17 cellular contexts compared by ENCODE assay signal in genomic region chr3:45957606-45958005, GRCh38. TPM values are rescaled to one million over a fixed set of nuclear protein-coding genes. Genes with fewer than 3 reads are reported as not detected.
DNase-seq lines count a peak whose midpoint lies in the region; TF ChIP-seq lines count a peak whose summit lies in the region.
"Had no signal": no experiment of that assay in that cellular context is flagged by ENCODE, and none has a peak within 500 bp of the region (broad histone marks: within the 10 kb centered on the region; RNA-seq: fewer than 3 reads in every experiment).

No MANE protein-coding gene starts in this region.

- peak overlapping the region; percentile 81 to 94 (median 90) for H3K27ac Mint-ChIP-seq in CD8-positive, alpha-beta memory T cell
- H3K27ac Mint-ChIP-seq: activated naive CD4-positive, alpha-beta T cell treated with anti-CD3 and anti-CD28 coated beads, Interleukin-2, amount 50 U/mL, for 24 hours; nephron progenitor cell had no signal

- POLR2A ChIA-PET in CD8-positive, alpha-beta memory T cell (lab: Charles Lee) = interaction anchor here (1.0 to 2.7 kb wide), 2 partner anchors 10 to 19 kb away, joined by 3 to 9 read pairs; no protein-coding TSS in a partner anchor

- no peak overlapping the region for H3K27ac ChIP-seq in CD8-positive, alpha-beta memory T cell (ENCODE audit: low read depth, low read length)
- H3K27ac ChIP-seq in sigmoid colon = peak overlapping the region in 2 of 4 donors; percentile 64 to 72
- H3K27ac ChIP-seq: lower lobe of right lung, right lobe of liver had no signal

- WGBS in sigmoid colon, 2 donors = 86 to 90% methylated on average over 5 of the region's 5 CpGs

- no peak for DNase-seq in CD8-positive, alpha-beta memory T cell
- peak; percentile 35 for DNase-seq in SK-MEL-5 (ENCODE audit: low read depth, low spot score)
- DNase-seq in head of caudate nucleus = peak in 41 of 42 donors; percentile 37 to 90 (median 72)
- peak; percentile 83 for DNase-seq in pons (ENCODE audit: low spot score)
- no peak for DNase-seq in stimulated activated CD4-positive, alpha-beta T cell treated with anti-CD3 and anti-CD28 coated beads, Interleukin-1b, Interleukin-23, amount 100 ng/mL, for 48 hours
- DNase-seq in NCI-H526 (lab: John Stamatoyannopoulos, UW) = no peak
- DNase-seq in sigmoid colon = no peak
- no peak for DNase-seq in DMS53 (lab: John Stamatoyannopoulos, UW)
- DNase-seq: activated CD4-positive, alpha-beta T cell treated with anti-CD3 and anti-CD28 coated beads for 1 hour; H7; lower lobe of right lung; NCI-H1436; NCI-H226; nephron progenitor cell; right lobe of liver; stimulated activated CD4-positive, alpha-beta T cell treated with anti-CD3 and anti-CD28 coated beads, Interleukin-2, amount 100 ng/mL, for 48 hours had no signal

- TF ChIP-seq CTCF in sigmoid colon (IDR thresholded peaks at IDR 0.05) = no peak

- H3K36me3 Mint-ChIP-seq in CD8-positive, alpha-beta memory T cell = peaks cover 56 to 97% (median 76%) of the 10 kb centered on the region in 3 donors

- H3K4me3 Mint-ChIP-seq in CD8-positive, alpha-beta memory T cell = peak overlapping the region; percentile 34 to 82 (median 56)
- H3K4me3 Mint-ChIP-seq: activated naive CD4-positive, alpha-beta T cell treated with anti-CD3 and anti-CD28 coated beads, Interleukin-2, amount 50 U/mL, for 24 hours; nephron progenitor cell had no signal

- no peaks in the 10 kb centered on the region for H3K27me3 Mint-ChIP-seq in CD8-positive, alpha-beta memory T cell
- H3K27me3 Mint-ChIP-seq: activated naive CD4-positive, alpha-beta T cell treated with anti-CD3 and anti-CD28 coated beads, Interleukin-2, amount 50 U/mL, for 24 hours had no signal

- TF ChIP-seq EP300 in sigmoid colon (IDR thresholded peaks at IDR 0.05) = no peak

- CTCF ChIA-PET in CD8-positive, alpha-beta memory T cell (lab: Charles Lee) = interaction anchor here (1.2 to 2.1 kb wide), 5 partner anchors 8 to 123 kb away, joined by 3 to 6 read pairs (median 4); no protein-coding TSS in a partner anchor

- intact Hi-C loops in head of caudate nucleus (cut with DNase I) = no loop called here
- intact Hi-C loops in sigmoid colon (cut with DNase I) = no loop called here

- no peaks in the 10 kb centered on the region for H3K27me3 ChIP-seq in CD8-positive, alpha-beta memory T cell (ENCODE audit: insufficient read depth, low read length, poor library complexity, severe bottlenecking)
- H3K27me3 ChIP-seq in sigmoid colon = no peaks in the 10 kb centered on the region
- H3K27me3 ChIP-seq: right lobe of liver had no signal

- no peaks in the 10 kb centered on the region for H3K9me3 ChIP-seq in CD8-positive, alpha-beta memory T cell (ENCODE audit: low read length)
- no peaks in the 10 kb centered on the region for H3K9me3 ChIP-seq in sigmoid colon
- H3K9me3 ChIP-seq: lower lobe of right lung, right lobe of liver had no signal

- H3K4me3 ChIP-seq in CD8-positive, alpha-beta memory T cell (ENCODE audit: low read length) = no peak overlapping the region
- no peak overlapping the region for H3K4me3 ChIP-seq in sigmoid colon
- H3K4me3 ChIP-seq: lower lobe of right lung, right lobe of liver had no signal

- TF ChIP-seq POLR2A in sigmoid colon (IDR thresholded peaks at IDR 0.05) = no peak

- H3K4me1 Mint-ChIP-seq in CD8-positive, alpha-beta memory T cell = peaks cover 76 to 90% (median 78%) of the 10 kb centered on the region in 3 donors
- H3K4me1 Mint-ChIP-seq: nephron progenitor cell had no signal

- peaks cover 33% of the 10 kb centered on the region for H3K4me1 ChIP-seq in CD8-positive, alpha-beta memory T cell (ENCODE audit: insufficient read depth, low read length)
- H3K4me1 ChIP-seq in sigmoid colon = peaks cover 0 to 18% (median 6%) of the 10 kb centered on the region in 4 donors
- H3K4me1 ChIP-seq: lower lobe of right lung had no signal

- no peaks in the 10 kb centered on the region for H3K9me3 Mint-ChIP-seq in CD8-positive, alpha-beta memory T cell
- H3K9me3 Mint-ChIP-seq: activated naive CD4-positive, alpha-beta T cell treated with anti-CD3 and anti-CD28 coated beads, Interleukin-2, amount 50 U/mL, for 24 hours; nephron progenitor cell had no signal

- in situ Hi-C loops in SK-MEL-5 (cut with HindIII; ENCODE audit: low pct_unique_long_range_greater_than_20kb, low sequenced_read_pairs) = no loop called here

- peaks cover 92% of the 10 kb centered on the region for H3K36me3 ChIP-seq in CD8-positive, alpha-beta memory T cell (ENCODE audit: insufficient read depth, low read length)
- H3K36me3 ChIP-seq in sigmoid colon = peaks cover 52 to 100% (median 75%) of the 10 kb centered on the region in 4 donors

RNA-seq across cellular contexts. Expression of gene CXCR6, which starts 14.3 kb away (rescaled TPM):
- total RNA-seq in CD8-positive, alpha-beta memory T cell = 1 to 10 TPM; 5.8 to 5.9 TPM
- 70.8 TPM for polyA plus RNA-seq in CD8-positive, alpha-beta memory T cell
- total RNA-seq in SK-MEL-5 (2014; rRNA removed; shearing (Covaris generic)) = not detected in 2 replicates
- not detected in 2 replicates for polyA plus RNA-seq in SK-MEL-5 (2015; cell fraction: cytosol; rRNA removed)
- not detected in 2 replicates for polyA plus RNA-seq in SK-MEL-5 (2015; cell fraction: nucleus; rRNA removed)
- under 1 TPM in 3 of 4 donors, not detected in 1; 0.36 to 0.95 (median 0.49) TPM for total RNA-seq in sigmoid colon
- polyA plus RNA-seq in sigmoid colon = 1 to 10 TPM in 1 of 3 donors, not detected in 2; 3.3 TPM
- total RNA-seq: H7 had no signal

RNA-seq across cellular contexts. Expression of gene FYCO1, which starts 38.0 kb away (rescaled TPM):
- total RNA-seq in CD8-positive, alpha-beta memory T cell = 10 to 100 TPM; 13.4 to 13.7 TPM
- polyA plus RNA-seq in CD8-positive, alpha-beta memory T cell = 11.0 TPM
- 52.7 and 53.6 TPM in 2 replicates for total RNA-seq in SK-MEL-5 (2014; rRNA removed; shearing (Covaris generic))
- 49.7 and 54.3 TPM in 2 replicates for polyA plus RNA-seq in SK-MEL-5 (2015; cell fraction: cytosol; rRNA removed)
- polyA plus RNA-seq in SK-MEL-5 (2015; cell fraction: nucleus; rRNA removed) = 19.1 and 27.2 TPM in 2 replicates
- 100 to 1,000 TPM in 1 of 4 donors, 10 to 100 TPM in 3; 72.1 to 115 (median 79.2) TPM for total RNA-seq in sigmoid colon
- polyA plus RNA-seq in sigmoid colon = 10 to 100 TPM in 1 of 3 donors, 1 to 10 TPM in 2; 8.4 to 15.0 (median 9.9) TPM

Comparison
In these comparisons a context has a peak if more than half of its experiments do, and no peak if none do; other contexts are left out.
1. DNase-seq: peak in SK-MEL-5 (single experiment), head of caudate nucleus (41 of 42) and pons (single experiment); none in CD8-positive, alpha-beta memory T cell (0 of 5), stimulated activated CD4-positive, alpha-beta T cell treated with anti-CD3 and anti-CD28 coated beads, Interleukin-1b, Interleukin-23, amount 100 ng/mL, for 48 hours (single experiment), NCI-H526 (0 of 2), sigmoid colon (single experiment) and DMS53 (single experiment).